Comparison of ENCODE assay signal across 30 cellular contexts in the genomic region with DNA sequence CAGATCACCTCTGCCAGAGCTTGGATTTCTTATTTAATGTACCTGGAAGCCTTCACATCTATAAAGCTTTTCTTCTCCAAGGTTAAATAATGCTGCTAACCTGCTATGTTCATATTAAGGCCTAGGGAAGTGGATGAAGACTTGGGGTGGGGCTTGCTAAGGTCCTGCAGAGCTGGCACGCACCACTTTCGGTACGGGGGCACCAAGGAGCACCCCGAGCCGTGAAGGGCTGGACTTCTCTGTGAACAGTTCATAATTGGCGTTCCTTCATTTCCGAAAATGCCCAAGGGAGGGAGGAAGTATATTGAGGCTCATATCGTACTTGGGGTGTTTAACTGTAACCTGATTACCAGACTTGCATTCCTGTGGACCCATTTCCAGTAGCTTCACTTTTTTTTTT. TPM values are rescaled to one million over a fixed set of nuclear protein-coding genes. Genes with fewer than 3 reads are reported as not detected.
"Had no signal": no experiment of that assay in that cellular context is flagged by ENCODE, and none has a peak within 500 bp of the region (broad histone marks: within the 10 kb centered on the region; RNA-seq: fewer than 3 reads in every experiment).

No MANE protein-coding gene starts in this region.

- H3K4me3 Mint-ChIP-seq: activated CD4-positive, alpha-beta T cell treated with anti-CD3 and anti-CD28 coated beads for 36 hours; activated CD4-positive, alpha-beta T cell treated with anti-CD3 and anti-CD28 coated beads, Interleukin-2, amount 10 ng/mL, durations not matched to agents 7 days and 5 days; activated CD8-positive, alpha-beta T cell treated with anti-CD3 and anti-CD28 coated beads, Interleukin-2, amount 10 ng/mL, durations not matched to agents 7 days and 5 days; activated naive CD4-positive, alpha-beta T cell treated with anti-CD3 and anti-CD28 coated beads, Interleukin-2, amount 10 ng/mL, durations not matched to agents 7 days and 5 days; activated naive CD8-positive, alpha-beta T cell; activated naive CD8-positive, alpha-beta T cell treated with anti-CD3 and anti-CD28 coated beads, Interleukin-2, amount 50 U/mL, for 24 hours; brain; central memory CD8-positive, alpha-beta T cell had no signal

- H3K9me3 Mint-ChIP-seq: activated CD4-positive, alpha-beta T cell treated with anti-CD3 and anti-CD28 coated beads, Interleukin-2, amount 10 ng/mL, durations not matched to agents 7 days and 5 days; activated naive CD4-positive, alpha-beta T cell treated with anti-CD3 and anti-CD28 coated beads, Interleukin-2, amount 10 ng/mL, durations not matched to agents 7 days and 5 days; activated naive CD8-positive, alpha-beta T cell treated with anti-CD3 and anti-CD28 coated beads, Interleukin-2, amount 50 U/mL, for 24 hours; brain; central memory CD8-positive, alpha-beta T cell had no signal

- H3K27me3 Mint-ChIP-seq: activated CD4-positive, alpha-beta T cell treated with anti-CD3 and anti-CD28 coated beads, Interleukin-2, amount 10 ng/mL, durations not matched to agents 7 days and 5 days; activated naive CD8-positive, alpha-beta T cell had no signal

- H3K9me3 ChIP-seq: MG63, SJCRH30 had no signal

- H3K27ac ChIP-seq: RWPE1, SJCRH30, SK-N-MC had no signal

- ATAC-seq: activated CD4-positive, alpha-beta T cell treated with anti-CD3 and anti-CD28 coated beads for 36 hours; activated CD4-positive, CD25-positive, alpha-beta regulatory T cell treated with anti-CD3 and anti-CD28 coated beads, Interleukin-2, amount 50 U/mL, for 24 hours; activated CD8-positive, alpha-beta T cell treated with anti-CD3 and anti-CD28 coated beads, Interleukin-2, amount 10 ng/mL, durations not matched to agents 7 days and 5 days; activated naive CD8-positive, alpha-beta T cell treated with anti-CD3 and anti-CD28 coated beads, Interleukin-2, amount 50 U/mL, for 24 hours; PC-3 had no signal

- H3K36me3 ChIP-seq: MG63, SJCRH30 had no signal

- DNase-seq: activated CD4-positive, alpha-beta T cell treated with anti-CD3 and anti-CD28 coated beads for 36 hours; activated CD4-positive, alpha-beta T cell treated with anti-CD3 and anti-CD28 coated beads, Interleukin-2, amount 10 ng/mL, durations not matched to agents 7 days and 5 days; activated CD4-positive, alpha-beta T cell treated with anti-CD3 and anti-CD28 coated beads, Interleukin-2, amount 50 U/mL, for 48 hours; activated CD8-positive, alpha-beta T cell treated with anti-CD3 and anti-CD28 coated beads, Interleukin-2, amount 10 ng/mL, durations not matched to agents 7 days and 5 days; activated effector memory CD4-positive, alpha-beta T cell treated with Interleukin-2 at 50 U/mL for 16 hours; activated naive CD4-positive, alpha-beta T cell treated with anti-CD3 and anti-CD28 coated beads, Interleukin-2, amount 10 ng/mL, durations not matched to agents 7 days and 5 days; activated naive CD8-positive, alpha-beta T cell treated with anti-CD3 and anti-CD28 coated beads, Interleukin-2, amount 50 U/mL, for 24 hours; anterior cingulate cortex; Kasumi-1; KG1; MG63; NCI-H1048; NCI-H1436 treated with DMSO at 0.1 percent for 48 hours; NCI-H1694 treated with DMSO at 0.1 percent for 48 hours; NCI-H345; NCI-H524 treated with DMSO at 0.1 percent for 48 hours; NK-92 treated with Interleukin-12 subunit alpha and Interleukin-12 subunit beta, amount 100 ng/mL, for 24 hours; PC-3; Right ventricle myocardium superior; SJCRH30; T1000 had no signal

- H3K4me1 ChIP-seq: SJCRH30 had no signal

- H3K27ac Mint-ChIP-seq: activated CD4-positive, alpha-beta T cell treated with anti-CD3 and anti-CD28 coated beads for 36 hours; activated CD4-positive, alpha-beta T cell treated with anti-CD3 and anti-CD28 coated beads, Interleukin-2, amount 10 ng/mL, durations not matched to agents 7 days and 5 days; activated CD8-positive, alpha-beta T cell treated with anti-CD3 and anti-CD28 coated beads, Interleukin-2, amount 10 ng/mL, durations not matched to agents 7 days and 5 days; activated naive CD4-positive, alpha-beta T cell treated with anti-CD3 and anti-CD28 coated beads, Interleukin-2, amount 10 ng/mL, durations not matched to agents 7 days and 5 days; activated naive CD8-positive, alpha-beta T cell; activated naive CD8-positive, alpha-beta T cell treated with anti-CD3 and anti-CD28 coated beads, Interleukin-2, amount 50 U/mL, for 24 hours; brain had no signal

- H3K4me3 ChIP-seq: MG63, SJCRH30, SK-N-MC had no signal

- H3K27me3 ChIP-seq: MG63, SJCRH30 had no signal

- H3K36me3 Mint-ChIP-seq: activated naive CD4-positive, alpha-beta T cell treated with anti-CD3 and anti-CD28 coated beads, Interleukin-2, amount 10 ng/mL, durations not matched to agents 7 days and 5 days; activated naive CD8-positive, alpha-beta T cell; brain had no signal

RNA-seq across cellular contexts. Expression of a gene that starts 59.6 kb away (rescaled TPM):
- total RNA-seq: activated CD4-positive, alpha-beta T cell treated with anti-CD3 and anti-CD28 coated beads for 36 hours; activated CD4-positive, alpha-beta T cell treated with anti-CD3 and anti-CD28 coated beads, Interleukin-2, amount 10 ng/mL, durations not matched to agents 7 days and 5 days; activated CD8-positive, alpha-beta T cell treated with anti-CD3 and anti-CD28 coated beads, Interleukin-2, amount 10 ng/mL, durations not matched to agents 7 days and 5 days; NCI-H460; T-helper 1 cell treated with Interleukin-12 subunit alpha and Interleukin-12 subunit beta and Interleukin-4 antibody, amounts not matched to agents 30 ng/mL and 1 ng/mL, for 36 hours; T-helper 2 cell treated with Interferon-gamma antibody and Interleukin-4, amounts not matched to agents 100 ng/mL and 5 ng/mL, for 36 hours had no signal
